Comparison of ENCODE assay signal across 29 cellular contexts in the genomic region with DNA sequence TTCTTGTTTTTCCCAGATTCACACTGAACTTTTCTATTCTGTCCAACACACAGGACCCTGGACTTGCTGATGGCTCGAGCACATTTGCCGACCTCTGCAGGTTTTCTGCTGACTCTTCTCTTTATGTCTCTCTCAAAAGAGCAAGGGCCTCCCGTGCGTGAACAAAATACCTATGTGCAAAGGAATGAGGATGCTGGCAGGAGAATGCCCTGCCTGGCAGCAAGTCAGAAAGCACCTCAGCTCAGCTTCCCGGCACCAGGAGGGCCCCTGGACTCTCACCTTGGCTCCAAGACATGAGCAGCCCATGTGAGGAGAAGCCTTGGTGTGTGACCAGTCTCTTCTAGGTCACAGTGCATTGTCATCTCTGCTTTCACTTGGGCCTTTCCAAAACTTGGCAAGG. TPM values are rescaled to one million over a fixed set of nuclear protein-coding genes. Genes with fewer than 3 reads are reported as not detected.
DNase-seq lines count a peak whose midpoint lies in the region; ATAC-seq, FAIRE-seq and TF ChIP-seq lines count a peak whose summit lies in the region.
"Had no signal": no experiment of that assay in that cellular context is flagged by ENCODE, and none has a peak within 500 bp of the region (broad histone marks: within the 10 kb centered on the region; RNA-seq: fewer than 3 reads in every experiment).

No MANE protein-coding gene starts in this region.

- H3K27ac ChIP-seq in A549: peak overlapping the region; percentile 58 to 76; a peak in 4 of 6 replicates
- peak overlapping the region; percentile 81 for H3K27ac ChIP-seq in brain microvascular endothelial cell
- peak overlapping the region; percentile 14 to 77 for H3K27ac ChIP-seq in kidney (ENCODE audit: low read depth in 2 of 2, low read length in 2 of 2)
- peak overlapping the region in 3 of 4 donors; percentile 8 to 47 (median 33) for H3K27ac ChIP-seq in pancreas
- H3K27ac ChIP-seq: neutrophil, RWPE1 had no signal

- H3K4me3 ChIP-seq in A549 (no peak overlapping the region), brain microvascular endothelial cell (ENCODE audit: low read depth, low read length) (no peak overlapping the region), kidney (ENCODE audit: low read length in 2 of 2) (no peak overlapping the region), pancreas (no peak overlapping the region)
- H3K4me3 ChIP-seq: SJSA1 had no signal

- 86% methylated on average over 5 of the region's 5 CpGs for whole genome bisulfite sequencing in A549 (ENCODE audit: missing lambda C conversion rate)
- whole genome bisulfite sequencing in pancreas, 2 donors: 48 to 54% methylated on average over 5 of the region's 5 CpGs

- H3K9me3 ChIP-seq in A549 (no peaks in the 10 kb centered on the region), kidney (ENCODE audit: control insufficient read depth in 1 of 2, low read length in 2 of 2) (no peaks in the 10 kb centered on the region), pancreas (no peaks in the 10 kb centered on the region)
- H3K9me3 ChIP-seq: neutrophil, SJSA1 had no signal

- no peak for TF ChIP-seq RAD21 in A549 (conservative IDR thresholded peaks at IDR 0.05 in 1 of 2, IDR thresholded peaks at IDR 0.05 in 1 of 2)

- FAIRE-seq in A549 (lab: Jason Lieb, UNC) (no peak), kidney (lab: Jason Lieb, UNC) (peak; percentile 60), pancreas (lab: Jason Lieb, UNC) (no peak)
- FAIRE-seq: astrocyte had no signal

- CTCF ChIA-PET in A549 (lab: Yijun Ruan, JAX): interaction anchor here (1.6 kb wide), 1 partner anchor 596 kb away, joined by 8 read pairs; no protein-coding TSS in a partner anchor

- DNase-seq in A549 (ENCODE audit: low read depth in 1 of 2, low spot score in 1 of 2): no peak
- DNase-seq in brain microvascular endothelial cell: no peak
- peak; percentile 82 for DNase-seq in kidney
- DNase-seq in pancreas: peak; percentile 41 to 70 (median 56)
- DNase-seq in NK-92 treated with Interleukin-12 subunit alpha and Interleukin-12 subunit beta, amount 100 ng/mL, for 24 hours (lab: John Stamatoyannopoulos, UW): no peak
- no peak for DNase-seq in NCI-H2196 treated with DMSO at 0.1 percent for 48 hours (lab: John Stamatoyannopoulos, UW; ENCODE audit: unreplicated experiment)
- DNase-seq in middle frontal gyrus (ENCODE audit: extremely low spot score, low spot score): no peak
- DNase-seq: activated B cell treated with CpG ODN at 0.5 μM for 24 hours; activated CD8-positive, alpha-beta memory T cell treated with anti-CD3 and anti-CD28 coated beads, Interleukin-2, amount 10 ng/mL, durations not matched to agents 7 days and 5 days; activated T-cell treated with anti-CD3 and anti-CD28 coated beads, Interleukin-2, amount 50 U/mL, for 4 hours; dermis blood vessel endothelial cell; DMS79 treated with DMSO at 0.1 percent for 48 hours; GDM1; HCEC 1CT; hypothalamus; naive B cell; NCI-H446 treated with DMSO at 0.1 percent for 48 hours; stimulated activated CD4-positive, alpha-beta T cell treated with anti-CD3 and anti-CD28 coated beads, Interleukin-15, amount 100 ng/mL, for 24 hours; substantia nigra; T-cell had no signal

- H3K27me3 ChIP-seq in brain microvascular endothelial cell (replicated peaks): no peaks in the 10 kb centered on the region
- no peaks in the 10 kb centered on the region for H3K27me3 ChIP-seq in pancreas
- H3K27me3 ChIP-seq: neutrophil, SJSA1 had no signal

- H3K36me3 ChIP-seq in brain microvascular endothelial cell (replicated peaks) (peaks cover 73% of the 10 kb centered on the region), kidney (ENCODE audit: control insufficient read depth in 1 of 2, insufficient read depth in 2 of 2, low read length in 2 of 2) (no peaks in the 10 kb centered on the region), pancreas (no peaks in the 10 kb centered on the region)
- H3K36me3 ChIP-seq: neutrophil had no signal

- H3K9ac ChIP-seq in kidney (ENCODE audit: low read length in 2 of 2): no peak overlapping the region

- TF ChIP-seq CTCF in A549 (IDR thresholded peaks at IDR 0.05): no peak
- no peak for TF ChIP-seq CTCF in brain microvascular endothelial cell (IDR thresholded peaks at IDR 0.05; ENCODE audit: low read depth, low read length, missing control alignments)
- no peak for TF ChIP-seq CTCF in kidney (IDR thresholded peaks at IDR 0.05; ENCODE audit: borderline replicate concordance, extremely low read depth, insufficient read depth)
- TF ChIP-seq CTCF in pancreas (IDR thresholded peaks at IDR 0.05): no peak

- ATAC-seq in A549 (no peak), pancreas (peak; percentile 66 to 87 (median 84)), GM21447 (IDR thresholded peaks at IDR 0.05; ENCODE audit: unreplicated experiment) (no peak)
- ATAC-seq: activated CD8-positive, alpha-beta memory T cell treated with anti-CD3 and anti-CD28 coated beads, Interleukin-2, amount 10 ng/mL, durations not matched to agents 7 days and 5 days; activated T-cell treated with anti-CD3 and anti-CD28 coated beads, Interleukin-2, amount 50 U/mL, for 4 hours; left lobe of liver; stimulated activated effector memory CD8-positive, alpha-beta T cell treated with anti-CD3 and anti-CD28 coated beads, Interleukin-12 subunit alpha, Interleukin-12 subunit beta, amount 100 ng/mL, for 72 hours; T-cell had no signal

- no peak for TF ChIP-seq EP300 in A549 (IDR thresholded peaks at IDR 0.05)

- intact Hi-C loops in kidney (cut with DNase I) (no loop called here), pancreas (cut with DNase I) (no loop called here)

- H3K4me1 ChIP-seq in A549 (peaks cover 78% of the 10 kb centered on the region), kidney (ENCODE audit: control insufficient read depth in 1 of 2, insufficient read depth in 1 of 2, low read depth in 1 of 2, low read length in 2 of 2) (no peaks in the 10 kb centered on the region), pancreas (no peaks in the 10 kb centered on the region)

- peak overlapping the region; percentile 56; the same call in 2 of the 3 replicates for H3K4me2 ChIP-seq in A549

- TF ChIP-seq POLR2A in A549 (IDR thresholded peaks at IDR 0.05; ENCODE audit: low read length): no peak

- POLR2A ChIA-PET in A549 (lab: Yijun Ruan, JAX): no interaction called here

- in situ Hi-C loops in brain microvascular endothelial cell (cut with HindIII; ENCODE audit: low pct_ligation_motif_present, low sequenced_read_pairs): no loop called here

TF ChIP-seq in A549, 52 proteins besides CTCF, POLR2A, EP300 and RAD21:
- TF ChIP-seq MAFK (IDR thresholded peaks at IDR 0.05; ENCODE audit: partially characterized antibody) (peak; percentile 91), SREBF2 (IDR thresholded peaks at IDR 0.05) (no peak)
- TF ChIP-seq, protein P1, sequence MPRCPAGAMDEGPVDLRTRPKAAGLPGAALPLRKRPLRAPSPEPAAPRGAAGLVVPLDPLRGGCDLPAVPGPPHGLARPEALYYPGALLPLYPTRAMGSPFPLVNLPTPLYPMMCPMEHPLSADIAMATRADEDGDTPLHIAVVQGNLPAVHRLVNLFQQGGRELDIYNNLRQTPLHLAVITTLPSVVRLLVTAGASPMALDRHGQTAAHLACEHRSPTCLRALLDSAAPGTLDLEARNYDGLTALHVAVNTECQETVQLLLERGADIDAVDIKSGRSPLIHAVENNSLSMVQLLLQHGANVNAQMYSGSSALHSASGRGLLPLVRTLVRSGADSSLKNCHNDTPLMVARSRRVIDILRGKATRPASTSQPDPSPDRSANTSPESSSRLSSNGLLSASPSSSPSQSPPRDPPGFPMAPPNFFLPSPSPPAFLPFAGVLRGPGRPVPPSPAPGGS (IDR thresholded peaks at IDR 0.05): no peak
- TF ChIP-seq, protein P2, sequence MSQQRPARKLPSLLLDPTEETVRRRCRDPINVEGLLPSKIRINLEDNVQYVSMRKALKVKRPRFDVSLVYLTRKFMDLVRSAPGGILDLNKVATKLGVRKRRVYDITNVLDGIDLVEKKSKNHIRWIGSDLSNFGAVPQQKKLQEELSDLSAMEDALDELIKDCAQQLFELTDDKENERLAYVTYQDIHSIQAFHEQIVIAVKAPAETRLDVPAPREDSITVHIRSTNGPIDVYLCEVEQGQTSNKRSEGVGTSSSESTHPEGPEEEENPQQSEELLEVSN (IDR thresholded peaks at IDR 0.05; ENCODE audit: borderline replicate concordance, low read depth): no peak

RNA-seq across cellular contexts. Expression of gene PAPPA, which starts 36.1 kb away (rescaled TPM):
- 127 and 156 TPM in 2 replicates for polyA plus RNA-seq in A549 (2011; rRNA removed)
- polyA plus RNA-seq in A549 (2012; cell fraction: cytosol; rRNA removed): 14.1 and 18.3 TPM in 2 replicates
- polyA plus RNA-seq in A549 (2012; cell fraction: nucleus; rRNA removed): 35.2 and 39.7 TPM in 2 replicates
- polyA plus RNA-seq in A549 (2017; fragmentation: RNase III; extraction: RNeasy Plus Mini Kit Qiagen cat#74134 plus additional on column Dnase treatment): 36.8 to 41.2 TPM (median 40.0 TPM) in 3 replicates
- polyA minus RNA-seq in A549 (2011; rRNA and poly(A)+ RNA removed): 379 and 415 TPM in 2 replicates
- 10.2 TPM for total RNA-seq in kidney
- polyA plus RNA-seq in kidney (ENCODE audit: insufficient read depth, low read depth, low replicate concordance): 4.2 TPM
- total RNA-seq in pancreas: 1 to 10 TPM in 3 of 6 donors, under 1 TPM in 3; 0.20 to 3.4 (median 1.2) TPM
- under 1 TPM; 0.11 to 0.16 TPM for polyA plus RNA-seq in pancreas
- total RNA-seq: A172; activated B cell treated with CpG ODN at 0.5 μM for 24 hours; activated CD8-positive, alpha-beta memory T cell treated with anti-CD3 and anti-CD28 coated beads, Interleukin-2, amount 10 ng/mL, durations not matched to agents 7 days and 5 days had no signal
- polyA plus RNA-seq: CD14-positive monocyte had no signal

Comparison
In these comparisons a context has a peak if more than half of its experiments do, and no peak if none do; other contexts are left out.
1. ATAC-seq: peak in pancreas (4 of 4); none in A549 (0 of 2) and GM21447 (single experiment).
2. DNase-seq: peak in kidney (single experiment) and pancreas (6 of 6); none in A549 (0 of 2), brain microvascular endothelial cell (single experiment), NK-92 treated with Interleukin-12 subunit alpha and Interleukin-12 subunit beta, amount 100 ng/mL, for 24 hours (single experiment), NCI-H2196 treated with DMSO at 0.1 percent for 48 hours (single experiment) and middle frontal gyrus (single experiment).
3. Peak in every context shown above with its lines, with median percentiles within 50 percentile points of each other: H3K27ac ChIP-seq.